Comparison of ENCODE assay signal across 23 cellular contexts in genomic region chr10:132868995-132869394, GRCh38.
DNase-seq lines count a peak whose midpoint lies in the region; ATAC-seq and TF ChIP-seq lines count a peak whose summit lies in the region.
"Had no signal": no experiment of that assay in that cellular context is flagged by ENCODE, and none has a peak within 500 bp of the region (broad histone marks: within the 10 kb centered on the region; RNA-seq: fewer than 3 reads in every experiment).

No MANE protein-coding gene starts in this region.

- CTCF ChIA-PET in activated CD4-positive, alpha-beta T cell treated with anti-CD3 and anti-CD28 coated beads for 36 hours (lab: Charles Lee), result no interaction called here
- CTCF ChIA-PET in WTC11 (lab: Charles Lee), result interaction anchor here (0.8 kb wide), 1 partner anchor 9 kb away, joined by 3 read pairs; no protein-coding TSS in a partner anchor

- peaks cover 4% of the 10 kb centered on the region for H3K27me3 Mint-ChIP-seq in activated CD4-positive, alpha-beta T cell treated with anti-CD3 and anti-CD28 coated beads for 36 hours
- no peaks in the 10 kb centered on the region for H3K27me3 Mint-ChIP-seq in WTC11 (ENCODE audit: low read depth)

- no peaks in the 10 kb centered on the region for H3K36me3 Mint-ChIP-seq in activated CD4-positive, alpha-beta T cell treated with anti-CD3 and anti-CD28 coated beads for 36 hours (ENCODE audit: low read depth)
- H3K36me3 Mint-ChIP-seq in WTC11, result no peaks in the 10 kb centered on the region; the same call in 1 of the 2 replicates

- no peaks in the 10 kb centered on the region for H3K4me1 ChIP-seq in sigmoid colon
- H3K4me1 ChIP-seq: parathyroid adenoma had no signal

- no peak for TF ChIP-seq CTCF in WTC11 (IDR thresholded peaks at IDR 0.05)
- no peak for TF ChIP-seq CTCF in sigmoid colon (IDR thresholded peaks at IDR 0.05)

- intact Hi-C loops in activated CD4-positive, alpha-beta T cell treated with anti-CD3 and anti-CD28 coated beads for 36 hours (cut with DNase I, micrococcal nuclease), result no loop called here
- intact Hi-C loops in sigmoid colon (cut with DNase I), result no loop called here

- no peak overlapping the region for H3K27ac Mint-ChIP-seq in activated CD4-positive, alpha-beta T cell treated with anti-CD3 and anti-CD28 coated beads for 36 hours
- no peak overlapping the region for H3K27ac Mint-ChIP-seq in WTC11
- H3K27ac Mint-ChIP-seq: nephron had no signal

- H3K36me3 ChIP-seq in sigmoid colon, result no peaks in the 10 kb centered on the region

- no peak for ATAC-seq in activated CD4-positive, alpha-beta T cell treated with anti-CD3 and anti-CD28 coated beads for 36 hours
- no peak for ATAC-seq in WTC11
- ATAC-seq in HG03045 (IDR thresholded peaks at IDR 0.05; ENCODE audit: unreplicated experiment), result no peak
- ATAC-seq in left lobe of liver, result no peak
- no peak for ATAC-seq in GM18861 (IDR thresholded peaks at IDR 0.05; ENCODE audit: unreplicated experiment)
- ATAC-seq: left colon; stimulated activated naive CD8-positive, alpha-beta T cell treated with anti-CD3 and anti-CD28 coated beads, Interleukin-15, amount 100 ng/mL, for 72 hours had no signal

- H3K9me3 Mint-ChIP-seq in activated CD4-positive, alpha-beta T cell treated with anti-CD3 and anti-CD28 coated beads for 36 hours (ENCODE audit: low read depth), result peaks cover 2% of the 10 kb centered on the region
- peaks cover 18% of the 10 kb centered on the region for H3K9me3 Mint-ChIP-seq in WTC11
- H3K9me3 Mint-ChIP-seq: stimulated activated naive CD8-positive, alpha-beta T cell treated with anti-CD3 and anti-CD28 coated beads, Interleukin-15, amount 100 ng/mL, for 72 hours had no signal

- 90 to 91% methylated on average over 26 of the region's 26 CpGs for WGBS in sigmoid colon, 2 donors

- TF ChIP-seq EP300 in sigmoid colon (IDR thresholded peaks at IDR 0.05), result no peak

- H3K27ac ChIP-seq in sigmoid colon, result no peak overlapping the region
- H3K27ac ChIP-seq: 22Rv1, epithelial cell of prostate, parathyroid adenoma had no signal

- no peak for TF ChIP-seq POLR2A in sigmoid colon (IDR thresholded peaks at IDR 0.05)

- H3K9me3 ChIP-seq in sigmoid colon, result no peaks in the 10 kb centered on the region

- no peaks in the 10 kb centered on the region for H3K27me3 ChIP-seq in sigmoid colon

- peak; percentile 1 for DNase-seq in activated CD4-positive, alpha-beta T cell treated with anti-CD3 and anti-CD28 coated beads for 36 hours
- DNase-seq in activated CD4-positive, alpha-beta T cell treated with anti-CD3 and anti-CD28 coated beads for 4 hours, result no peak
- DNase-seq in WTC11 (ENCODE audit: low spot score) (peak; percentile 6), islet precursor cell (peak; percentile 52), sigmoid colon (peak; percentile 51), left lobe of liver (ENCODE audit: low spot score) (no peak)
- DNase-seq: activated CD4-positive, CD25-positive, alpha-beta regulatory T cell treated with anti-CD3 and anti-CD28 coated beads, Interleukin-2, amount 50 U/mL, for 72 hours; EL; glutamatergic neuron; IMR-90; midbrain; NCI-H1105 treated with DMSO at 0.1 percent for 48 hours; NCI-H2081; OCI-M1; trophoblast cell had no signal

- POLR2A ChIA-PET in activated CD4-positive, alpha-beta T cell treated with anti-CD3 and anti-CD28 coated beads for 36 hours (lab: Charles Lee), result no interaction called here
- POLR2A ChIA-PET in WTC11 (lab: Charles Lee), result no interaction called here

- H3K4me3 ChIP-seq in sigmoid colon, result no peak overlapping the region

- H3K4me3 Mint-ChIP-seq in activated CD4-positive, alpha-beta T cell treated with anti-CD3 and anti-CD28 coated beads for 36 hours, result no peak overlapping the region
- H3K4me3 Mint-ChIP-seq in WTC11, result no peak overlapping the region
- H3K4me3 Mint-ChIP-seq: nephron; stimulated activated naive CD8-positive, alpha-beta T cell treated with anti-CD3 and anti-CD28 coated beads, Interleukin-15, amount 100 ng/mL, for 72 hours had no signal

- no peaks in the 10 kb centered on the region for H3K4me1 Mint-ChIP-seq in activated CD4-positive, alpha-beta T cell treated with anti-CD3 and anti-CD28 coated beads for 36 hours
- H3K4me1 Mint-ChIP-seq in WTC11, result no peaks in the 10 kb centered on the region

TF ChIP-seq in WTC11, 78 proteins besides CTCF, POLR2A, EP300 and RAD21 (continues in another document):
- TF ChIP-seq ATF6 (CRISPR knock-in tag; IDR thresholded peaks at IDR 0.05) (no peak), MAX (CRISPR knock-in tag; IDR thresholded peaks at IDR 0.05) (no peak), E2F1 (CRISPR knock-in tag; IDR thresholded peaks at IDR 0.05) (no peak), ZNF425 (CRISPR knock-in tag; conservative IDR thresholded peaks at IDR 0.05) (no peak), ZNF121 (CRISPR knock-in tag; IDR thresholded peaks at IDR 0.05) (peak; percentile 57), ZNF423 (CRISPR knock-in tag; IDR thresholded peaks at IDR 0.05) (no peak), ARID4B (CRISPR knock-in tag; IDR thresholded peaks at IDR 0.05; ENCODE audit: borderline replicate concordance) (no peak)

Comparison
In these comparisons a context has a peak if more than half of its experiments do, and no peak if none do; other contexts are left out.
1. DNase-seq: peak in activated CD4-positive, alpha-beta T cell treated with anti-CD3 and anti-CD28 coated beads for 36 hours (single experiment), WTC11 (single experiment), islet precursor cell (single experiment) and sigmoid colon (single experiment); none in activated CD4-positive, alpha-beta T cell treated with anti-CD3 and anti-CD28 coated beads for 4 hours (0 of 2) and left lobe of liver (single experiment).